Comparison of ENCODE assay signal across 8 cellular contexts in genomic region chr2:3377612-3378432, GRCh38. TPM values are rescaled to one million over a fixed set of nuclear protein-coding genes. Genes with fewer than 3 reads are reported as not detected.
DNase-seq lines count a peak whose midpoint lies in the region; ATAC-seq and TF ChIP-seq lines count a peak whose summit lies in the region.

EIPR1 (minus strand) TSS chr2:3377818; CDS start chr2:3377689, 129 bp downstream.

- no peaks in the 10 kb centered on the region for H3K9me3 ChIP-seq in testis

- DNase-seq in NCI-H1092 treated with DMSO at 0.1 percent for 48 hours (lab: John Stamatoyannopoulos, UW) (peak; percentile 94), SKM-1 (lab: John Stamatoyannopoulos, UW; ENCODE audit: unreplicated experiment) (peak; percentile 93), glomerular endothelial cell (ENCODE audit: extremely low read depth, low read depth, low spot score) (peak; percentile 85), omental fat pad (ENCODE audit: low spot score) (peak; percentile 97), testis (peak; percentile 99)
- peak; percentile 89 to 97 for DNase-seq in activated naive CD4-positive, alpha-beta T cell treated with anti-CD3 and anti-CD28 coated beads, Interleukin-2, amount 50 U/mL, for 72 hours (ENCODE audit: low spot score in 2 of 2)

- TF ChIP-seq POLR2A in testis (IDR thresholded peaks at IDR 0.05): no peak

- H3K4me3 ChIP-seq in GM08714 (ENCODE audit: low read length) (peak within 1 kb of the TSS; percentile 96), testis (peak within 1 kb of the TSS; percentile 75 to 90)

- no peak for TF ChIP-seq CTCF in omental fat pad (IDR thresholded peaks at IDR 0.05)
- TF ChIP-seq CTCF in testis (IDR thresholded peaks at IDR 0.05): peak in 2 of 3 experiments; percentile 5 to 31

- intact Hi-C loops in testis (cut with DNase I; ENCODE audit: low total_unique reads): no loop called here

- H3K27ac ChIP-seq in testis: peak within 1 kb of the TSS; percentile 24 to 90

- peak within 1 kb of the TSS; percentile 97 to 98 for H3K27ac Mint-ChIP-seq in activated naive CD4-positive, alpha-beta T cell treated with anti-CD3 and anti-CD28 coated beads, Interleukin-2, amount 50 U/mL, for 72 hours

- H3K9me3 Mint-ChIP-seq in activated naive CD4-positive, alpha-beta T cell treated with anti-CD3 and anti-CD28 coated beads, Interleukin-2, amount 50 U/mL, for 72 hours: peaks cover 0 to 4% of the 10 kb centered on the region in 2 donors

- WGBS in testis, 2 donors: 1 to 2% methylated on average over 21 to 57 of the region's 57 CpGs

- H3K36me3 ChIP-seq in testis (ENCODE audit: low read depth, missing control alignments): no peaks in the 10 kb centered on the region

- peaks cover 5 to 14% of the 10 kb centered on the region in 2 donors for H3K36me3 Mint-ChIP-seq in activated naive CD4-positive, alpha-beta T cell treated with anti-CD3 and anti-CD28 coated beads, Interleukin-2, amount 50 U/mL, for 72 hours

- H3K4me1 ChIP-seq in testis: peaks cover 11% of the 10 kb centered on the region

- no peaks in the 10 kb centered on the region for H3K27me3 ChIP-seq in testis

- peak; percentile 83 for ATAC-seq in HG02610 (IDR thresholded peaks at IDR 0.05; ENCODE audit: unreplicated experiment)
- ATAC-seq in activated naive CD4-positive, alpha-beta T cell treated with anti-CD3 and anti-CD28 coated beads, Interleukin-2, amount 50 U/mL, for 72 hours: peak; percentile 87 to 89
- peak; percentile 91 for ATAC-seq in omental fat pad (ENCODE audit: low FRiP score)

RNA-seq across cellular contexts. Expression of gene EIPR1, which starts in this region (rescaled TPM):
- total RNA-seq in activated naive CD4-positive, alpha-beta T cell treated with anti-CD3 and anti-CD28 coated beads, Interleukin-2, amount 50 U/mL, for 72 hours: 10 to 100 TPM; 28.0 to 43.6 TPM
- total RNA-seq in glomerular endothelial cell (40.7 and 52.8 TPM in 2 replicates), omental fat pad (10 to 100 TPM; 18.5 to 29.8 (median 21.5) TPM), testis (10 to 100 TPM; 32.1 to 40.2 TPM)
- 31.5 TPM for polyA plus RNA-seq in testis (ENCODE audit: insufficient read depth, low read depth, low replicate concordance)

Comparison
In these comparisons a context has a peak if more than half of its experiments do, and no peak if none do; other contexts are left out.
1. Peak in every context shown above with its lines: DNase-seq, ATAC-seq, H3K4me3 ChIP-seq and H3K27ac ChIP-seq.
2. CTCF ChIP-seq: peak in testis (2 of 3); none in omental fat pad (0 of 3).